Comparison of ENCODE assay signal across 26 cellular contexts in genomic region chr2:62964050-62964449, GRCh38.
"Had no signal": no experiment of that assay in that cellular context is flagged by ENCODE, and none has a peak within 500 bp of the region (broad histone marks: within the 10 kb centered on the region; RNA-seq: fewer than 3 reads in every experiment).

No MANE protein-coding gene starts in this region.

- DNase-seq: activated B cell treated with CpG ODN at 0.5 μM for 24 hours; activated CD4-positive, alpha-beta memory T cell treated with anti-CD3 and anti-CD28 coated beads for 36 hours; activated CD4-positive, alpha-beta T cell treated with anti-CD3 and anti-CD28 coated beads for 48 hours; activated CD8-positive, alpha-beta memory T cell treated with anti-CD3 and anti-CD28 coated beads, Interleukin-2, amount 10 ng/mL, durations not matched to agents 7 days and 5 days; activated CD8-positive, alpha-beta memory T cell treated with anti-CD3 and anti-CD28 coated beads, Interleukin-2, amount 50 U/mL, for 4 hours; activated CD8-positive, alpha-beta T cell treated with anti-CD3 and anti-CD28 coated beads, Interleukin-2, amount 10 ng/mL, durations not matched to agents 7 days and 5 days; activated effector memory CD4-positive, alpha-beta T cell treated with anti-CD3 and anti-CD28 coated beads, Interleukin-2, amount 50 U/mL, for 16 hours; activated naive CD4-positive, alpha-beta T cell treated with anti-CD3 and anti-CD28 coated beads for 36 hours; activated naive CD8-positive, alpha-beta T cell treated with anti-CD3 and anti-CD28 coated beads for 36 hours; activated naive CD8-positive, alpha-beta T cell treated with anti-CD3 and anti-CD28 coated beads, Interleukin-2, amount 50 U/mL, for 24 hours; activated T-cell treated with anti-CD3 and anti-CD28 coated beads, Interleukin-2, amount 50 U/mL, for 1 hour; activated T-cell treated with anti-CD3 and anti-CD28 coated beads, Interleukin-2, amount 50 U/mL, for 48 hours; adrenal gland; amygdala; aorta; body of pancreas; caudate nucleus; effector CD8-positive, alpha-beta T cell; esophagus squamous epithelium; foreskin melanocyte; T-helper 1 cell; T-helper 17 cell; T1000; WERI-Rb-1 had no signal

- H3K4me3 ChIP-seq: adrenal gland, body of pancreas, esophagus squamous epithelium, gastroesophageal sphincter had no signal

- ATAC-seq: activated CD4-positive, CD25-positive, alpha-beta regulatory T cell treated with anti-CD3 and anti-CD28 coated beads, Interleukin-2, amount 50 U/mL, for 24 hours; activated CD8-positive, alpha-beta memory T cell treated with anti-CD3 and anti-CD28 coated beads, Interleukin-2, amount 10 ng/mL, durations not matched to agents 7 days and 5 days; activated CD8-positive, alpha-beta T cell treated with anti-CD3 and anti-CD28 coated beads, Interleukin-2, amount 10 ng/mL, durations not matched to agents 7 days and 5 days; activated naive CD8-positive, alpha-beta T cell treated with anti-CD3 and anti-CD28 coated beads, Interleukin-2, amount 50 U/mL, for 24 hours; body of pancreas; gastroesophageal sphincter; T-helper 17 cell had no signal
